In genomic region chr1:201511925-201512539, GRCh38 we compare ENCODE assay signal across 9 cellular contexts. TPM values are rescaled to one million over a fixed set of nuclear protein-coding genes. Genes with fewer than 3 reads are reported as not detected.
DNase-seq lines count a peak whose midpoint lies in the region; ATAC-seq and TF ChIP-seq lines count a peak whose summit lies in the region.
"Had no signal": no experiment of that assay in that cellular context is flagged by ENCODE, and none has a peak within 500 bp of the region (broad histone marks: within the 10 kb centered on the region; RNA-seq: fewer than 3 reads in every experiment).

No MANE protein-coding gene starts in this region.

- H3K36me3 ChIP-seq in endodermal cell (ENCODE audit: control insufficient read depth, insufficient read depth, low read length), result no peaks in the 10 kb centered on the region

- intact Hi-C loops in activated naive CD4-positive, alpha-beta T cell treated with anti-CD3 and anti-CD28 coated beads for 36 hours (cut with micrococcal nuclease), result no loop called here

- TF ChIP-seq POLR2A in NB4 (IDR thresholded peaks at IDR 0.05; ENCODE audit: extremely low read depth, insufficient read length) (no peak), GM18505 (IDR thresholded peaks at IDR 0.05; ENCODE audit: borderline replicate concordance, extremely low read depth, insufficient read depth, insufficient read length) (no peak)

- H3K9ac ChIP-seq in endodermal cell (ENCODE audit: extremely low read depth, low read length, poor library complexity, severe bottlenecking), result no peak overlapping the region

- H3K4me3 ChIP-seq in NB4 (ENCODE audit: low read depth, low read length), result no peak overlapping the region
- no peak overlapping the region for H3K4me3 ChIP-seq in endodermal cell (ENCODE audit: low read length)

- H3K27me3 ChIP-seq in endodermal cell (ENCODE audit: control insufficient read depth, insufficient read depth, low read length, poor library complexity, severe bottlenecking), result no peaks in the 10 kb centered on the region

- H3K9me3 ChIP-seq in endodermal cell (ENCODE audit: control insufficient read depth, low read length), result no peaks in the 10 kb centered on the region

- WGBS in endodermal cell (ENCODE audit: insufficient coverage in 1 of 2, insufficient read length in 1 of 2), 2 experiments, result 8 to 29% methylated on average over 4 to 6 of the region's 6 CpGs

- H3K27me3 Mint-ChIP-seq in endodermal cell (ENCODE audit: insufficient read depth) (peaks cover 26% of the 10 kb centered on the region), neural crest cell (ENCODE audit: low read depth) (peaks cover 3% of the 10 kb centered on the region)
- no peaks in the 10 kb centered on the region for H3K27me3 Mint-ChIP-seq in activated naive CD4-positive, alpha-beta T cell treated with anti-CD3 and anti-CD28 coated beads for 36 hours (ENCODE audit: low read depth)

- H3K4me1 ChIP-seq in endodermal cell (ENCODE audit: control insufficient read depth, insufficient read depth, low read length), result peaks cover 28% of the 10 kb centered on the region

- ATAC-seq in HG02763 (IDR thresholded peaks at IDR 0.05; ENCODE audit: unreplicated experiment) (no peak), GM18505 (IDR thresholded peaks at IDR 0.05; ENCODE audit: unreplicated experiment) (no peak)

- H3K4me3 Mint-ChIP-seq in endodermal cell, result peak overlapping the region; percentile 20
- no peak overlapping the region for H3K4me3 Mint-ChIP-seq in neural crest cell
- H3K4me3 Mint-ChIP-seq in activated naive CD4-positive, alpha-beta T cell treated with anti-CD3 and anti-CD28 coated beads for 36 hours, result no peak overlapping the region

- TF ChIP-seq CTCF in NB4 (IDR thresholded peaks at IDR 0.05; ENCODE audit: low read depth, low read length) (no peak), endodermal cell (conservative IDR thresholded peaks at IDR 0.05) (no peak), neural crest cell (conservative IDR thresholded peaks at IDR 0.05) (no peak)

- peak overlapping the region; percentile 89 for H3K27ac Mint-ChIP-seq in endodermal cell
- peak overlapping the region; percentile 29 for H3K27ac Mint-ChIP-seq in neural crest cell (ENCODE audit: unreplicated experiment)
- no peak overlapping the region for H3K27ac Mint-ChIP-seq in activated naive CD4-positive, alpha-beta T cell treated with anti-CD3 and anti-CD28 coated beads for 36 hours

- H3K36me3 Mint-ChIP-seq in endodermal cell (ENCODE audit: low read depth), result no peaks in the 10 kb centered on the region
- no peaks in the 10 kb centered on the region for H3K36me3 Mint-ChIP-seq in neural crest cell (ENCODE audit: low read depth)
- peaks cover 7% of the 10 kb centered on the region for H3K36me3 Mint-ChIP-seq in activated naive CD4-positive, alpha-beta T cell treated with anti-CD3 and anti-CD28 coated beads for 36 hours (ENCODE audit: low read depth)

- no peak overlapping the region for H3K27ac ChIP-seq in endodermal cell (ENCODE audit: low read depth, low read length)
- H3K27ac ChIP-seq: epithelial cell of prostate had no signal

- DNase-seq in GM19238 (ENCODE audit: insufficient read length, low spot score) (peak; percentile 29), NB4 (ENCODE audit: low read depth) (peak; percentile 46), endodermal cell (peak; percentile 89), neural crest cell (ENCODE audit: low read depth, low spot score) (no peak), HuH-7 (ENCODE audit: low spot score) (no peak)
- no peak for DNase-seq in activated naive CD4-positive, alpha-beta T cell treated with anti-CD3 and anti-CD28 coated beads for 36 hours

- H3K9me3 Mint-ChIP-seq in endodermal cell, result no peaks in the 10 kb centered on the region
- H3K9me3 Mint-ChIP-seq in neural crest cell, result no peaks in the 10 kb centered on the region
- H3K9me3 Mint-ChIP-seq in activated naive CD4-positive, alpha-beta T cell treated with anti-CD3 and anti-CD28 coated beads for 36 hours, result no peaks in the 10 kb centered on the region

- H3K4me1 Mint-ChIP-seq in endodermal cell (peaks cover 35% of the 10 kb centered on the region), neural crest cell (peaks cover 21% of the 10 kb centered on the region)
- H3K4me1 Mint-ChIP-seq in activated naive CD4-positive, alpha-beta T cell treated with anti-CD3 and anti-CD28 coated beads for 36 hours (ENCODE audit: low read depth), result peaks cover 14% of the 10 kb centered on the region

- CTCF ChIA-PET in activated naive CD4-positive, alpha-beta T cell treated with anti-CD3 and anti-CD28 coated beads for 36 hours (lab: Charles Lee), result interaction anchor here (0.6 to 16.2 kb wide), 24 partner anchors 8 to 356 kb away, joined by 3 to 287 read pairs (median 6); no protein-coding TSS in a partner anchor

RNA-seq across cellular contexts. Expression of gene CSRP1, which starts 5.1 kb away (rescaled TPM):
- total RNA-seq in endodermal cell (10 to 100 TPM; 16.1 to 17.7 TPM), neural crest cell (0.41 and 1.5 TPM in 2 replicates)
- 16.1 TPM for polyA plus RNA-seq in endodermal cell (2013, experiment 1 of 2)
- polyA plus RNA-seq in endodermal cell (2013, experiment 2 of 2), result 21.3 TPM
- total RNA-seq in activated naive CD4-positive, alpha-beta T cell treated with anti-CD3 and anti-CD28 coated beads for 36 hours, result 10 to 100 TPM; 35.7 to 36.6 TPM

RNA-seq across cellular contexts. Expression of gene NAV1, which starts 26.9 kb away (rescaled TPM):
- total RNA-seq in endodermal cell, result 10 to 100 TPM; 42.2 to 62.5 TPM
- 25.8 TPM for polyA plus RNA-seq in endodermal cell (2013, experiment 1 of 2)
- 23.3 TPM for polyA plus RNA-seq in endodermal cell (2013, experiment 2 of 2)
- total RNA-seq in neural crest cell, result 44.1 and 47.3 TPM in 2 replicates
- 1 to 10 TPM in 1 of 2 experiments, under 1 TPM in 1; 0.62 to 1.2 TPM for total RNA-seq in activated naive CD4-positive, alpha-beta T cell treated with anti-CD3 and anti-CD28 coated beads for 36 hours

RNA-seq across cellular contexts. Expression of gene PHLDA3, which starts 43.0 kb away (rescaled TPM):
- total RNA-seq in endodermal cell, result 10 to 100 TPM in 1 of 2 donors, 1 to 10 TPM in 1; 9.6 to 15.8 TPM
- polyA plus RNA-seq in endodermal cell (2013, experiment 1 of 2), result 26.6 TPM
- 25.3 TPM for polyA plus RNA-seq in endodermal cell (2013, experiment 2 of 2)
- total RNA-seq in neural crest cell, result 10.7 and 12.6 TPM in 2 replicates
- 10 to 100 TPM; 19.5 TPM for total RNA-seq in activated naive CD4-positive, alpha-beta T cell treated with anti-CD3 and anti-CD28 coated beads for 36 hours

Comparison
In these comparisons a context has a peak if more than half of its experiments do, and no peak if none do; other contexts are left out.
1. DNase-seq: peak in GM19238 (single experiment), NB4 (single experiment) and endodermal cell (single experiment); none in neural crest cell (single experiment), activated naive CD4-positive, alpha-beta T cell treated with anti-CD3 and anti-CD28 coated beads for 36 hours (single experiment) and HuH-7 (single experiment).
2. RNA of gene NAV1, which starts 26.9 kb away (total RNA-seq): 42.2 to 62.5 TPM in endodermal cell and 44.1 to 47.3 TPM in neural crest cell; 0.62 to 1.2 TPM in activated naive CD4-positive, alpha-beta T cell treated with anti-CD3 and anti-CD28 coated beads for 36 hours; every median in the first group is over 10 times any median in the second.